9 cellular contexts compared by ENCODE assay signal in genomic region chr11:111512296-111513239, GRCh38. TPM values are rescaled to one million over a fixed set of nuclear protein-coding genes. Genes with fewer than 3 reads are reported as not detected.
A peak's percentile ranks its signal among the peaks of the same experiment; 100 is the strongest.
DNase-seq lines count a peak whose midpoint lies in the region; ATAC-seq lines count a peak whose summit lies in the region.
"Had no signal": no experiment of that assay in that cellular context is flagged by ENCODE, and none has a peak within 500 bp of the region (broad histone marks: within the 10 kb centered on the region; RNA-seq: fewer than 3 reads in every experiment).

Gene BTG4, minus strand, starts transcription at chr11:111512386. Its CDS starts 13,610 bp downstream, at chr11:111498776.

- H3K27me3 ChIP-seq in ectodermal cell (ENCODE audit: control insufficient read depth, insufficient read depth, low read length, poor library complexity, severe bottlenecking): peaks cover 46% of the 10 kb centered on the region
- peaks cover 48% of the 10 kb centered on the region for H3K27me3 ChIP-seq in mononuclear cell (ENCODE audit: insufficient read depth, low read length)

- H3K4me3 ChIP-seq in SK-N-MC: peak within 1 kb of the TSS; percentile 47
- H3K4me3 ChIP-seq in ectodermal cell (ENCODE audit: insufficient read depth, low read depth, low read length): peak within 1 kb of the TSS; percentile 45
- H3K4me3 ChIP-seq in mononuclear cell (ENCODE audit: low read length): peak within 1 kb of the TSS; percentile 4

- no peaks in the 10 kb centered on the region for H3K4me1 ChIP-seq in ectodermal cell (ENCODE audit: control insufficient read depth, insufficient read depth, low read length)
- H3K4me1 ChIP-seq in mononuclear cell (ENCODE audit: insufficient read depth, low read length): peaks cover 13% of the 10 kb centered on the region

- H3K36me3 ChIP-seq in SK-N-MC (ENCODE audit: insufficient read depth, low read length) (no peaks in the 10 kb centered on the region), ectodermal cell (ENCODE audit: control insufficient read depth, insufficient read depth, low read length) (no peaks in the 10 kb centered on the region)

- H3K9ac ChIP-seq in SK-N-MC (ENCODE audit: insufficient read length): no peak within 1 kb of the TSS

- ATAC-seq in GM18868 (IDR thresholded peaks at IDR 0.05; ENCODE audit: unreplicated experiment): peak; percentile 42
- no peak for ATAC-seq in GM18519 (IDR thresholded peaks at IDR 0.05; ENCODE audit: low FRiP score, unreplicated experiment)
- no peak for ATAC-seq in HG02642 (IDR thresholded peaks at IDR 0.05; ENCODE audit: poor library complexity, unreplicated experiment)

- no peak within 1 kb of the TSS for H3K27ac ChIP-seq in SK-N-MC
- no peak within 1 kb of the TSS for H3K27ac ChIP-seq in ectodermal cell (ENCODE audit: insufficient read depth, low read depth, low read length, poor library complexity, severe bottlenecking)

- DNase-seq in SK-N-MC (ENCODE audit: low read depth, low spot score) (no peak), NCI-H2029 treated with DMSO at 0.1 percent for 48 hours (lab: John Stamatoyannopoulos, UW) (no peak), NCI-H2196 (lab: John Stamatoyannopoulos, UW; ENCODE audit: unreplicated experiment) (no peak)

- H3K9me3 ChIP-seq in SK-N-MC (ENCODE audit: low read depth, low read length) (no peaks in the 10 kb centered on the region), ectodermal cell (ENCODE audit: control insufficient read depth, low read length) (no peaks in the 10 kb centered on the region), mononuclear cell (ENCODE audit: low read depth, low read length) (no peaks in the 10 kb centered on the region)

- WGBS in ectodermal cell, 2 experiments: 2% methylated on average over 84 to 88 of the region's 90 CpGs

RNA-seq across cellular contexts. Expression of gene BTG4, which starts in this region (rescaled TPM):
- polyA plus RNA-seq in ectodermal cell (2013, experiment 1 of 4): not detected
- not detected for polyA plus RNA-seq in ectodermal cell (2013, experiment 2 of 4)
- not detected for polyA plus RNA-seq in ectodermal cell (2013, experiment 3 of 4)
- not detected for polyA plus RNA-seq in ectodermal cell (2013, experiment 4 of 4)
- total RNA-seq in mononuclear cell: not detected
- total RNA-seq: T-helper 2 cell treated with Interferon-gamma antibody and Interleukin-4, amounts not matched to agents 100 ng/mL and 5 ng/mL, for 36 hours had no signal
